8 cellular contexts compared by ENCODE assay signal in genomic region chr22:41589601-41590365, GRCh38. TPM values are rescaled to one million over a fixed set of nuclear protein-coding genes. Genes with fewer than 3 reads are reported as not detected.
A peak's percentile ranks its signal among the peaks of the same experiment; 100 is the strongest.
DNase-seq lines count a peak whose midpoint lies in the region; ATAC-seq and TF ChIP-seq lines count a peak whose summit lies in the region.

TSS of gene PMM1 (minus strand) at chr22:41589840. CDS start at chr22:41589805, 35 bp downstream.

- no peaks in the 10 kb centered on the region for H3K27me3 ChIP-seq in AG04450 (ENCODE audit: control insufficient read depth, insufficient read depth, low read length)

- POLR2A ChIA-PET in AG04450 (lab: Yijun Ruan, JAX) (interaction anchor here (0.6 to 2.2 kb wide), 24 partner anchors 9 to 287 kb away, joined by 3 to 16 read pairs (median 5); partner anchors contain the start of genes ACO2, CSDC2, DESI1 and PHF5A), WTC11 (lab: Charles Lee) (interaction anchor here (0.6 to 2.0 kb wide), 19 partner anchors 8 to 243 kb away, joined by 3 to 12 read pairs (median 5); partner anchors contain the start of genes CSDC2, DESI1, POLR3H and SREBF2)

- peak within 1 kb of the TSS; percentile 61 for H3K27ac ChIP-seq in AG04450 (ENCODE audit: low read depth, low read length)

- peak within 1 kb of the TSS; percentile 95 for H3K4me3 ChIP-seq in AG04450 (ENCODE audit: low read depth, low read length)
- H3K4me3 ChIP-seq in cardiac fibroblast (replicated peaks in 1 of 2; ENCODE audit: low read depth in 2 of 2, low read length in 2 of 2), result peak within 1 kb of the TSS; percentile 94 to 96

- H3K27me3 Mint-ChIP-seq in WTC11 (ENCODE audit: low read depth), result peaks cover 12% of the 10 kb centered on the region; the same call in 1 of the 2 replicates
- peaks cover 3 to 6% (median 5%) of the 10 kb centered on the region in 3 donors for H3K27me3 Mint-ChIP-seq in immature natural killer cell (ENCODE audit: low read depth in 3 of 3)

- ATAC-seq in GM18909 (IDR thresholded peaks at IDR 0.05; ENCODE audit: poor library complexity, unreplicated experiment), result peak; percentile 86
- peak; percentile 92 for ATAC-seq in HG03175 (IDR thresholded peaks at IDR 0.05; ENCODE audit: unreplicated experiment)
- ATAC-seq in WTC11, result peak; percentile 99

- TF ChIP-seq CTCF in AG04450 (IDR thresholded peaks at IDR 0.05; ENCODE audit: low read depth, low read length) (no peak), WTC11 (IDR thresholded peaks at IDR 0.05) (no peak), cardiac fibroblast (IDR thresholded peaks at IDR 0.05; ENCODE audit: low read depth, low read length) (no peak)

- peak within 1 kb of the TSS; percentile 76 for H3K27ac Mint-ChIP-seq in WTC11
- peak within 1 kb of the TSS; percentile 57 to 85 (median 76) for H3K27ac Mint-ChIP-seq in immature natural killer cell

- H3K4me3 Mint-ChIP-seq in WTC11 (peak within 1 kb of the TSS; percentile 89), immature natural killer cell (peak within 1 kb of the TSS; percentile 87 to 90 (median 90))

- H3K36me3 Mint-ChIP-seq in WTC11 (no peaks in the 10 kb centered on the region), immature natural killer cell (no peaks in the 10 kb centered on the region)

- no peaks in the 10 kb centered on the region; the same call in 1 of the 2 replicates for H3K9me3 Mint-ChIP-seq in WTC11
- H3K9me3 Mint-ChIP-seq in immature natural killer cell, result no peaks in the 10 kb centered on the region

- DNase-seq in AG04450 (ENCODE audit: low read depth, low spot score) (peak; percentile 99), NCI-H226 (peak; percentile 86), WTC11 (ENCODE audit: low spot score) (peak; percentile 100), cardiac fibroblast (ENCODE audit: low read depth in 2 of 2) (peak; percentile 100), immature natural killer cell (peak; percentile 100), smooth muscle cell of the brain vasculature (ENCODE audit: low read depth, low spot score) (peak; percentile 100)

- H3K4me1 Mint-ChIP-seq in WTC11 (peaks cover 6% of the 10 kb centered on the region), immature natural killer cell (peaks cover 15 to 16% of the 10 kb centered on the region in 2 donors)

- CTCF ChIA-PET in AG04450 (lab: Charles Lee) (interaction anchor here (1.0 to 2.6 kb wide), 5 partner anchors 46 to 186 kb away, joined by 3 to 12 read pairs (median 4); partner anchors contain the start of gene POLR3H), WTC11 (lab: Charles Lee) (interaction anchor here (0.6 to 4.4 kb wide), 29 partner anchors 8 to 1391 kb away, joined by 3 to 53 read pairs (median 4); partner anchors contain the start of genes DESI1, POLR3H, TEF and XRCC6)

- H3K9me3 ChIP-seq in AG04450 (ENCODE audit: control insufficient read depth, insufficient read depth, low read length), result no peaks in the 10 kb centered on the region; the same call in 1 of the 2 replicates

TF ChIP-seq in WTC11, 78 proteins besides CTCF, POLR2A, EP300 and RAD21 (continues in another document):
- TF ChIP-seq GTF2I (CRISPR knock-in tag; conservative IDR thresholded peaks at IDR 0.05) (no peak), OVOL2 (CRISPR knock-in tag; IDR thresholded peaks at IDR 0.05; ENCODE audit: borderline replicate concordance) (no peak), SOX15 (CRISPR knock-in tag; IDR thresholded peaks at IDR 0.05) (no peak), TCF7 (CRISPR knock-in tag; IDR thresholded peaks at IDR 0.05; ENCODE audit: low read depth) (no peak), ZNF317 (CRISPR knock-in tag; IDR thresholded peaks at IDR 0.05; ENCODE audit: borderline replicate concordance, low read depth) (no peak), NFYB (CRISPR knock-in tag; conservative IDR thresholded peaks at IDR 0.05; ENCODE audit: low read depth) (peak; percentile 47; the same call in 1 of the 2 replicates), IRF1 (CRISPR knock-in tag; IDR thresholded peaks at IDR 0.05) (no peak), NR1H2 (CRISPR knock-in tag; IDR thresholded peaks at IDR 0.05) (no peak), NFATC4 (CRISPR knock-in tag; IDR thresholded peaks at IDR 0.05) (no peak), KAT7 (CRISPR knock-in tag; IDR thresholded peaks at IDR 0.05; ENCODE audit: borderline replicate concordance) (no peak), ZNF425 (CRISPR knock-in tag; conservative IDR thresholded peaks at IDR 0.05) (no peak), CREB1 (CRISPR knock-in tag; IDR thresholded peaks at IDR 0.05) (no peak), ATF6 (CRISPR knock-in tag; IDR thresholded peaks at IDR 0.05) (no peak), FOXJ3 (CRISPR knock-in tag; IDR thresholded peaks at IDR 0.05; ENCODE audit: borderline replicate concordance) (no peak), ATF3 (CRISPR knock-in tag; conservative IDR thresholded peaks at IDR 0.05) (no peak)
- TF ChIP-seq, protein P1, sequence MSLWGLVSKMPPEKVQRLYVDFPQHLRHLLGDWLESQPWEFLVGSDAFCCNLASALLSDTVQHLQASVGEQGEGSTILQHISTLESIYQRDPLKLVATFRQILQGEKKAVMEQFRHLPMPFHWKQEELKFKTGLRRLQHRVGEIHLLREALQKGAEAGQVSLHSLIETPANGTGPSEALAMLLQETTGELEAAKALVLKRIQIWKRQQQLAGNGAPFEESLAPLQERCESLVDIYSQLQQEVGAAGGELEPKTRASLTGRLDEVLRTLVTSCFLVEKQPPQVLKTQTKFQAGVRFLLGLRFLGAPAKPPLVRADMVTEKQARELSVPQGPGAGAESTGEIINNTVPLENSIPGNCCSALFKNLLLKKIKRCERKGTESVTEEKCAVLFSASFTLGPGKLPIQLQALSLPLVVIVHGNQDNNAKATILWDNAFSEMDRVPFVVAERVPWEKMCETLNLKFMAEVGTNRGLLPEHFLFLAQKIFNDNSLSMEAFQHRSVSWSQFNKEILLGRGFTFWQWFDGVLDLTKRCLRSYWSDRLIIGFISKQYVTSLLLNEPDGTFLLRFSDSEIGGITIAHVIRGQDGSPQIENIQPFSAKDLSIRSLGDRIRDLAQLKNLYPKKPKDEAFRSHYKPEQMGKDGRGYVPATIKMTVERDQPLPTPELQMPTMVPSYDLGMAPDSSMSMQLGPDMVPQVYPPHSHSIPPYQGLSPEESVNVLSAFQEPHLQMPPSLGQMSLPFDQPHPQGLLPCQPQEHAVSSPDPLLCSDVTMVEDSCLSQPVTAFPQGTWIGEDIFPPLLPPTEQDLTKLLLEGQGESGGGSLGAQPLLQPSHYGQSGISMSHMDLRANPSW (CRISPR knock-in tag; conservative IDR thresholded peaks at IDR 0.05; ENCODE audit: low read depth), result no peak
- TF ChIP-seq, protein P2, sequence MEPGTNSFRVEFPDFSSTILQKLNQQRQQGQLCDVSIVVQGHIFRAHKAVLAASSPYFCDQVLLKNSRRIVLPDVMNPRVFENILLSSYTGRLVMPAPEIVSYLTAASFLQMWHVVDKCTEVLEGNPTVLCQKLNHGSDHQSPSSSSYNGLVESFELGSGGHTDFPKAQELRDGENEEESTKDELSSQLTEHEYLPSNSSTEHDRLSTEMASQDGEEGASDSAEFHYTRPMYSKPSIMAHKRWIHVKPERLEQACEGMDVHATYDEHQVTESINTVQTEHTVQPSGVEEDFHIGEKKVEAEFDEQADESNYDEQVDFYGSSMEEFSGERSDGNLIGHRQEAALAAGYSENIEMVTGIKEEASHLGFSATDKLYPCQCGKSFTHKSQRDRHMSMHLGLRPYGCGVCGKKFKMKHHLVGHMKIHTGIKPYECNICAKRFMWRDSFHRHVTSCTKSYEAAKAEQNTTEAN (CRISPR knock-in tag; IDR thresholded peaks at IDR 0.05), result no peak

RNA-seq across cellular contexts. Expression of gene PMM1, which starts in this region (rescaled TPM):
- polyA plus RNA-seq in AG04450 (2011; rRNA removed), result 60.7 and 72.5 TPM in 2 replicates
- polyA minus RNA-seq in AG04450 (2011; rRNA and poly(A)+ RNA removed), result 30.2 and 44.4 TPM in 2 replicates
- total RNA-seq in WTC11 (2021), result 14.8 to 15.7 TPM (median 15.0 TPM) in 3 replicates
- polyA plus RNA-seq in immature natural killer cell, result 10 to 100 TPM; 24.1 to 31.6 (median 24.4) TPM

Comparison
In these comparisons a context has a peak if more than half of its experiments do, and no peak if none do; other contexts are left out.
1. Peak in every context shown above with its lines: DNase-seq, ATAC-seq, H3K4me3 ChIP-seq and H3K27ac ChIP-seq.